7 cellular contexts compared by ENCODE assay signal in genomic region chr6:20811112-20811746, GRCh38.
A peak's percentile ranks its signal among the peaks of the same experiment; 100 is the strongest.
DNase-seq lines count a peak whose midpoint lies in the region; ATAC-seq and TF ChIP-seq lines count a peak whose summit lies in the region.

No MANE protein-coding gene starts in this region.

- H3K27me3 ChIP-seq in H7 (ENCODE audit: control insufficient read depth, insufficient read depth, low read length) = no peaks in the 10 kb centered on the region
- no peaks in the 10 kb centered on the region for H3K27me3 ChIP-seq in psoas muscle (ENCODE audit: insufficient read depth in 3 of 3, low read length in 2 of 3)
- H3K27me3 ChIP-seq in naive thymus-derived CD4-positive, alpha-beta T cell (ENCODE audit: control insufficient read depth in 2 of 2, insufficient read depth in 2 of 2, low read length in 2 of 2) = no peaks in the 10 kb centered on the region

- intact Hi-C loops in psoas muscle (cut with DNase I) = no loop called here
- intact Hi-C loops in naive thymus-derived CD4-positive, alpha-beta T cell (cut with micrococcal nuclease) = no loop called here

- no peak overlapping the region for H3K4me3 Mint-ChIP-seq in naive thymus-derived CD4-positive, alpha-beta T cell

- CTCF ChIA-PET in naive thymus-derived CD4-positive, alpha-beta T cell (lab: Charles Lee) = no interaction called here

- peak overlapping the region; percentile 12 for H3K27ac ChIP-seq in psoas muscle
- no peak overlapping the region for H3K27ac ChIP-seq in naive thymus-derived CD4-positive, alpha-beta T cell (ENCODE audit: low read depth, low read length)

- H3K36me3 ChIP-seq in H7 (replicated peaks; ENCODE audit: control insufficient read depth, insufficient read depth, low read length) (no peaks in the 10 kb centered on the region), psoas muscle (ENCODE audit: insufficient read depth in 1 of 2, low read depth in 1 of 2) (no peaks in the 10 kb centered on the region)
- H3K36me3 ChIP-seq in naive thymus-derived CD4-positive, alpha-beta T cell (ENCODE audit: control insufficient read depth in 2 of 3, insufficient read depth in 3 of 3, low read length in 3 of 3) = no peaks in the 10 kb centered on the region

- POLR2A ChIA-PET in naive thymus-derived CD4-positive, alpha-beta T cell (lab: Charles Lee) = no interaction called here

- peaks cover 0 to 16% (median 5%) of the 10 kb centered on the region in 7 donors for H3K4me1 Mint-ChIP-seq in naive thymus-derived CD4-positive, alpha-beta T cell

- H3K27me3 Mint-ChIP-seq in naive thymus-derived CD4-positive, alpha-beta T cell = no peaks in the 10 kb centered on the region

- peaks cover 6% of the 10 kb centered on the region for H3K9me3 ChIP-seq in psoas muscle
- no peaks in the 10 kb centered on the region for H3K9me3 ChIP-seq in naive thymus-derived CD4-positive, alpha-beta T cell (ENCODE audit: control insufficient read depth in 2 of 3, low read length in 3 of 3)

- H3K4me3 ChIP-seq in H7 (ENCODE audit: insufficient read depth, low read depth, low read length) (no peak overlapping the region), psoas muscle (no peak overlapping the region)
- H3K4me3 ChIP-seq in naive thymus-derived CD4-positive, alpha-beta T cell (ENCODE audit: low read length) = no peak overlapping the region

- H3K9me3 Mint-ChIP-seq in naive thymus-derived CD4-positive, alpha-beta T cell = peaks cover 0 to 17% (median 4%) of the 10 kb centered on the region in 11 donors

- H3K27ac Mint-ChIP-seq in naive thymus-derived CD4-positive, alpha-beta T cell = no peak overlapping the region

- DNase-seq in H7 (peak; percentile 30), NCI-H460 (ENCODE audit: extremely low read depth, low read depth) (peak; percentile 35), psoas muscle (no peak)
- DNase-seq in naive thymus-derived CD4-positive, alpha-beta T cell = no peak
- no peak for DNase-seq in activated naive CD4-positive, alpha-beta T cell treated with Interleukin-2 at 50 U/mL for 16 hours

- peaks cover 9% of the 10 kb centered on the region for H3K4me1 ChIP-seq in psoas muscle
- H3K4me1 ChIP-seq in naive thymus-derived CD4-positive, alpha-beta T cell (ENCODE audit: control insufficient read depth in 2 of 2, insufficient read depth in 2 of 2, low read length in 2 of 2) = no peaks in the 10 kb centered on the region

- WGBS in psoas muscle, 3 donors = 23 to 31% (median 25%) methylated on average over 6 of the region's 6 CpGs

- peaks cover 13 to 65% (median 36%) of the 10 kb centered on the region in 5 donors for H3K36me3 Mint-ChIP-seq in naive thymus-derived CD4-positive, alpha-beta T cell

- ATAC-seq in esophagus mucosa (peak; percentile 75), psoas muscle (peak in 2 of 4 donors; percentile 45), HG02885 (IDR thresholded peaks at IDR 0.05; ENCODE audit: poor library complexity, unreplicated experiment) (no peak)
- ATAC-seq in naive thymus-derived CD4-positive, alpha-beta T cell = no peak

- TF ChIP-seq CTCF in psoas muscle (IDR thresholded peaks at IDR 0.05) = no peak

Comparison
In these comparisons a context has a peak if more than half of its experiments do, and no peak if none do; other contexts are left out.
1. DNase-seq: peak in H7 (single experiment) and NCI-H460 (single experiment); none in psoas muscle (0 of 2), naive thymus-derived CD4-positive, alpha-beta T cell (0 of 9) and activated naive CD4-positive, alpha-beta T cell treated with Interleukin-2 at 50 U/mL for 16 hours (single experiment).